9 cellular contexts compared by ENCODE assay signal in genomic region chr13:98629055-98629454, GRCh38.
"Had no signal": no experiment of that assay in that cellular context is flagged by ENCODE, and none has a peak within 500 bp of the region (broad histone marks: within the 10 kb centered on the region; RNA-seq: fewer than 3 reads in every experiment).

No MANE protein-coding gene starts in this region.

- DNase-seq: IMR-90, KBM-7, KG1 had no signal

- H3K27ac Mint-ChIP-seq: IgD-negative memory B cell had no signal

- ATAC-seq: HepG2, K562 had no signal

- H3K4me3 ChIP-seq: K562 had no signal

- H3K4me3 Mint-ChIP-seq: IgD-negative memory B cell had no signal

- H3K27me3 Mint-ChIP-seq: IgD-negative memory B cell had no signal

- FAIRE-seq: HepG2, HTR-8/SVneo, K562 had no signal

- H3K27ac ChIP-seq: HL-60, KMS-11 had no signal
